Comparison of ENCODE assay signal across 14 cellular contexts in genomic region chr2:239821694-239822075, GRCh38.
"Had no signal": no experiment of that assay in that cellular context is flagged by ENCODE, and none has a peak within 500 bp of the region (broad histone marks: within the 10 kb centered on the region; RNA-seq: fewer than 3 reads in every experiment).

No MANE protein-coding gene starts in this region.

- H3K36me3 Mint-ChIP-seq: activated naive CD8-positive, alpha-beta T cell treated with anti-CD3 and anti-CD28 coated beads, Interleukin-2, amount 10 ng/mL, durations not matched to agents 7 days and 5 days; brain; immature natural killer cell; mesothelial cell of epicardium had no signal

- H3K9me3 ChIP-seq: SJCRH30, uterus had no signal

- H3K27ac Mint-ChIP-seq: activated B cell treated with CpG ODN at 0.5 μM for 24 hours; activated naive CD8-positive, alpha-beta T cell treated with anti-CD3 and anti-CD28 coated beads, Interleukin-2, amount 10 ng/mL, durations not matched to agents 7 days and 5 days; dendritic cell treated with granulocyte-macrophage colony-stimulating factor and Interleukin-4, amounts not matched to agents 40 ng/mL and 50 ng/mL, for 4 days; effector memory CD8-positive, alpha-beta T cell; immature natural killer cell; mesothelial cell of epicardium; T-helper 17 cell had no signal

- H3K9me3 Mint-ChIP-seq: activated B cell treated with CpG ODN at 0.5 μM for 24 hours; activated naive CD8-positive, alpha-beta T cell treated with anti-CD3 and anti-CD28 coated beads, Interleukin-2, amount 10 ng/mL, durations not matched to agents 7 days and 5 days; dendritic cell treated with granulocyte-macrophage colony-stimulating factor and Interleukin-4, amounts not matched to agents 40 ng/mL and 50 ng/mL, for 4 days; effector memory CD8-positive, alpha-beta T cell; immature natural killer cell; mesothelial cell of epicardium had no signal

- H3K27ac ChIP-seq: epithelial cell of prostate, SJCRH30, uterus had no signal

- H3K36me3 ChIP-seq: SJCRH30, uterus had no signal

- H3K27me3 ChIP-seq: uterus had no signal

- DNase-seq: activated B cell treated with CpG ODN at 0.5 μM for 24 hours; activated naive CD4-positive, alpha-beta T cell; activated naive CD8-positive, alpha-beta T cell treated with anti-CD3 and anti-CD28 coated beads, Interleukin-2, amount 10 ng/mL, durations not matched to agents 7 days and 5 days; effector memory CD8-positive, alpha-beta T cell; immature natural killer cell; SJCRH30; small intestine; T-helper 17 cell had no signal

- H3K4me3 ChIP-seq: lung, SJCRH30, uterus had no signal

- H3K4me1 Mint-ChIP-seq: activated B cell treated with CpG ODN at 0.5 μM for 24 hours; activated naive CD8-positive, alpha-beta T cell treated with anti-CD3 and anti-CD28 coated beads, Interleukin-2, amount 10 ng/mL, durations not matched to agents 7 days and 5 days; immature natural killer cell had no signal

- H3K4me1 ChIP-seq: SJCRH30, uterus had no signal

- H3K4me3 Mint-ChIP-seq: activated B cell treated with CpG ODN at 0.5 μM for 24 hours; activated naive CD8-positive, alpha-beta T cell treated with anti-CD3 and anti-CD28 coated beads, Interleukin-2, amount 10 ng/mL, durations not matched to agents 7 days and 5 days; brain; dendritic cell treated with granulocyte-macrophage colony-stimulating factor and Interleukin-4, amounts not matched to agents 40 ng/mL and 50 ng/mL, for 4 days; effector memory CD8-positive, alpha-beta T cell; immature natural killer cell; mesothelial cell of epicardium; T-helper 17 cell had no signal
